9 cellular contexts compared by ENCODE assay signal in the genomic region with DNA sequence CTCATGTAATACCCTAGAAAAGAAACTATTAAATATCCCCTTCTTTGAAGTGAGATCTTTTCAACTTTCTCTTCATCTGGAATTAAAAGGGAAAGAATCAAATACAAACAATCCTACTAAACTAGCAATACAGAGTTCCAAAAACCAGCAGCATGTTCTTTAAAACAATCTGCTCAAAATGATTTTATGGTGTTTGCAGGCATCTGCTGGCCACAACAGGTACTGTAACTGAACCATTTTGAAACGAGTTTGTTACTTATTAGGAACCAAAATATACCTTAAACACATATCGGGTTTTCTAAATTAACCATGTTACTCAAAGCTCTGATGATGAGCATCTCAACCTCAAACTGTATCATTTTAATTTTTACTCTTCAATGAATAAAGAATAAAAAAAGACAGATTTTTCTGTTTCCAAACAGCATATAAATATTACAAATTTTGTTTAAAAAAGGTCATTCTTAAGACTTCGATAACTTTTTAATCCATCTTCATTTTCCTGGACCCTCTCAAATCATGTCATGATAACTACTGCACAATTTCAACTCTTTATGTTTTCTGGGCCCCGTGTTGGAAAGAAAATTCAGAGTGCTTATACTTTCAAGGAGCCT. TPM values are rescaled to one million over a fixed set of nuclear protein-coding genes. Genes with fewer than 3 reads are reported as not detected.
DNase-seq lines count a peak whose midpoint lies in the region; ATAC-seq and TF ChIP-seq lines count a peak whose summit lies in the region.
"Had no signal": no experiment of that assay in that cellular context is flagged by ENCODE, and none has a peak within 500 bp of the region (broad histone marks: within the 10 kb centered on the region; RNA-seq: fewer than 3 reads in every experiment).

No MANE protein-coding gene starts in this region.

- no peak overlapping the region for H3K4me3 Mint-ChIP-seq in HFFc6
- H3K4me3 Mint-ChIP-seq: IgD-negative memory B cell had no signal

- H3K36me3 Mint-ChIP-seq in HFFc6 (ENCODE audit: low read depth): no peaks in the 10 kb centered on the region; the same call in 1 of the 2 replicates
- H3K36me3 Mint-ChIP-seq: IgD-negative memory B cell had no signal

- H3K27me3 Mint-ChIP-seq in HFFc6 (ENCODE audit: insufficient read depth): no peaks in the 10 kb centered on the region; the same call in 1 of the 2 replicates
- H3K27me3 Mint-ChIP-seq: IgD-negative memory B cell had no signal

- peaks cover 6% of the 10 kb centered on the region for H3K9me3 Mint-ChIP-seq in HFFc6
- H3K9me3 Mint-ChIP-seq: IgD-negative memory B cell had no signal

- H3K4me1 Mint-ChIP-seq in HFFc6 (ENCODE audit: low read depth): no peaks in the 10 kb centered on the region

- no peak for ATAC-seq in GM19463 (IDR thresholded peaks at IDR 0.05; ENCODE audit: unreplicated experiment)
- no peak for ATAC-seq in HG02610 (IDR thresholded peaks at IDR 0.05; ENCODE audit: unreplicated experiment)

- DNase-seq in DMS 273 treated with DMSO at 0.1 percent for 48 hours (lab: John Stamatoyannopoulos, UW) (peak; percentile 12), HFFc6 (no peak), SK-N-DZ (ENCODE audit: low spot score) (peak; percentile 32), iPS-NIHi11 (ENCODE audit: low spot score) (peak; percentile 24), GOT3 (lab: John Stamatoyannopoulos, UW) (no peak), NCI-H774 (lab: John Stamatoyannopoulos, UW) (no peak)

- peak; percentile 44; the same call in 1 of the 2 replicates for TF ChIP-seq CTCF in HFFc6 (IDR thresholded peaks at IDR 0.05)

- no peak overlapping the region for H3K27ac Mint-ChIP-seq in HFFc6
- H3K27ac Mint-ChIP-seq: IgD-negative memory B cell had no signal

RNA-seq across cellular contexts. Expression of gene ARAP2, which starts 56.5 kb away (rescaled TPM):
- not detected for total RNA-seq in HFFc6 (2021; fragmentation: NEBNext Ultra II Directional; extraction: Animal tissue kit (Norgen Biotek cat#: 25700))
- polyA plus RNA-seq in SK-N-DZ (2014; cell fraction: cytosol; rRNA removed): 0.13 TPM in 1 of 2 replicates, not detected in the other
- polyA plus RNA-seq in SK-N-DZ (2014; cell fraction: nucleus; rRNA removed): 0.01 and 0.23 TPM in 2 replicates

Comparison
In these comparisons a context has a peak if more than half of its experiments do, and no peak if none do; other contexts are left out.
1. DNase-seq: peak in DMS 273 treated with DMSO at 0.1 percent for 48 hours (single experiment), SK-N-DZ (single experiment) and iPS-NIHi11 (single experiment); none in HFFc6 (single experiment), GOT3 (single experiment) and NCI-H774 (single experiment).